11 cellular contexts compared by ENCODE assay signal in the genomic region with DNA sequence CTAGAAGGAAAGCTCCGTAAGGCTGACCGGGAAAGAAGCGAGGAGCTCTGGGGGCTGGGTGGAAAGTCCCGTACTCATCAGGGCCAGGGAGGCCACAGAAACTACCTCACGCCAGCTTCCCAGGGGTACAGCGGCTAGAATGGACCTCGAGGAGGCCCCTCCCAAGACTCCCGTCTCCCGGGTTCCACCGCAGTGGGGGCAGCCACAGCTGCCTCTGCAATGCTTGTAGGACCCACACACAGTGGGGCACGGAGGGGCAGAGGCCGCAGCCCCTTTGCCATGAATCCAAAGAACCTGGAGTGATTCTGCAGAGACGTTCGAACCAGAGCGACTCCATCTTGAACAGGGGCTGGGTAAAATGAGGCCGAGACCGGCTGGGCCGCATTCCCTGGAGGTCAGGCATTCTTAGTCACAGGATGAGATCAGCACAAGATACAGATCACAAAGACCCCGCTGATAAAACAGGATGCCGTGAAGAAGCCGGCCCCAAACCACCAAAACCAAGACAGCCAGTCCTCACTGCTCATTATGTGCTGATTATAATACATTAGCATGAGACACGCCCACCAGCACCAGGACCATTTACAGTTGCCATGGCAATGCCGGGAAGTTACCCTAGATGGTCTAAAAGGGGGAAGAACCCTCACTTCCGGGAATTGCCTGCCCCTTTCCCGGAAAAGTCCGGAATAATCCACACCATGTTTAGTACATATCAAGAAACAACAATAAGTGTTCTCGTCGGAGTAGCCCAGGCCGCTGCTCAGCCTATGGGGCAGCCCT. TPM values are rescaled to one million over a fixed set of nuclear protein-coding genes. Genes with fewer than 3 reads are reported as not detected.
A peak's percentile ranks its signal among the peaks of the same experiment; 100 is the strongest.
DNase-seq lines count a peak whose midpoint lies in the region; ATAC-seq and TF ChIP-seq lines count a peak whose summit lies in the region.
"Had no signal": no experiment of that assay in that cellular context is flagged by ENCODE, and none has a peak within 500 bp of the region (broad histone marks: within the 10 kb centered on the region; RNA-seq: fewer than 3 reads in every experiment).

No MANE protein-coding gene starts in this region.

- no peaks in the 10 kb centered on the region for H3K36me3 Mint-ChIP-seq in MCF 10A (ENCODE audit: insufficient read depth, unreplicated experiment)

- no peaks in the 10 kb centered on the region for H3K9me3 ChIP-seq in breast epithelium
- no peaks in the 10 kb centered on the region for H3K9me3 ChIP-seq in RWPE2 (ENCODE audit: severe bottlenecking)
- no peaks in the 10 kb centered on the region for H3K9me3 ChIP-seq in A673 (ENCODE audit: low read depth, low read length, poor library complexity, severe bottlenecking)
- H3K9me3 ChIP-seq: ascending aorta had no signal

- intact Hi-C loops in breast epithelium (cut with DNase I; ENCODE audit: low total_unique reads) (no loop called here), MCF 10A (cut with micrococcal nuclease) (no loop called here), A673 (cut with micrococcal nuclease; ENCODE audit: unreplicated experiment) (no loop called here)

- peak overlapping the region; percentile 76 to 93 for H3K27ac ChIP-seq in breast epithelium
- peak overlapping the region; percentile 75 for H3K27ac ChIP-seq in RWPE2 (ENCODE audit: poor library complexity, severe bottlenecking)
- peak overlapping the region; percentile 90 for H3K27ac ChIP-seq in substantia nigra (ENCODE audit: low read depth, low read length, poor library complexity, severe bottlenecking)
- no peak overlapping the region for H3K27ac ChIP-seq in A673 (ENCODE audit: low read depth, low read length, poor library complexity, severe bottlenecking)
- H3K27ac ChIP-seq: ascending aorta had no signal

- ATAC-seq in RWPE2 (ENCODE audit: low read depth) = peak; percentile 30; the same call in 2 of the 3 replicates

- no peaks in the 10 kb centered on the region for H3K27me3 Mint-ChIP-seq in MCF 10A (ENCODE audit: insufficient read depth, unreplicated experiment)

- POLR2A ChIA-PET in MCF 10A (lab: Yijun Ruan, JAX) = no interaction called here
- POLR2A ChIA-PET in A673 (lab: Charles Lee; ENCODE audit: low non-redundant PET) = no interaction called here

- BruUV-seq in MCF 10A (replicated peaks; lab: Mats Ljungman, UMichigan) (no TSS peak), A673 (replicated peaks; lab: Mats Ljungman, UMichigan) (no TSS peak)

- no peaks in the 10 kb centered on the region for H3K4me1 Mint-ChIP-seq in MCF 10A (ENCODE audit: insufficient read depth, unreplicated experiment)

- no peak for TF ChIP-seq POLR2A in breast epithelium (IDR thresholded peaks at IDR 0.05)

- DNase-seq in breast epithelium (ENCODE audit: low spot score in 2 of 2) = no peak
- DNase-seq in MCF 10A (ENCODE audit: unreplicated experiment) = no peak
- DNase-seq in RWPE2 (ENCODE audit: low spot score) = peak; percentile 74
- peak; percentile 17 for DNase-seq in epidermal melanocyte (ENCODE audit: insufficient read length, low spot score)
- DNase-seq in substantia nigra (lab: John Stamatoyannopoulos, UW) = peak in 1 of 49 donors; percentile 43
- DNase-seq in cerebellar nuclear complex (lab: John Stamatoyannopoulos, UW) = no peak
- no peak for DNase-seq in GOT3 (lab: John Stamatoyannopoulos, UW)
- DNase-seq in A673 (ENCODE audit: low spot score) = no peak
- DNase-seq: GF-D8, SW 1271 had no signal

- CTCF ChIA-PET in MCF 10A (lab: Yijun Ruan, JAX) (interaction anchor here (1.0 kb wide), 1 partner anchor 18 kb away, joined by 3 read pairs; no protein-coding TSS in a partner anchor), A673 (lab: Charles Lee) (interaction anchor here (0.5 to 0.6 kb wide), 2 partner anchors 150 to 486 kb away, joined by 3 to 6 read pairs; no protein-coding TSS in a partner anchor)

- no peak overlapping the region for H3K4me3 ChIP-seq in breast epithelium
- no peak overlapping the region for H3K4me3 ChIP-seq in RWPE2 (ENCODE audit: severe bottlenecking)
- no peak overlapping the region for H3K4me3 ChIP-seq in A673 (ENCODE audit: low read depth, low read length, poor library complexity, severe bottlenecking)
- H3K4me3 ChIP-seq: ascending aorta had no signal

- H3K27ac Mint-ChIP-seq in MCF 10A (ENCODE audit: low read depth, unreplicated experiment) = no peak overlapping the region

- H3K9me3 Mint-ChIP-seq in MCF 10A (ENCODE audit: unreplicated experiment) = no peaks in the 10 kb centered on the region

- no peaks in the 10 kb centered on the region for H3K27me3 ChIP-seq in breast epithelium
- no peaks in the 10 kb centered on the region for H3K27me3 ChIP-seq in RWPE2 (ENCODE audit: insufficient read depth, poor library complexity, severe bottlenecking)
- H3K27me3 ChIP-seq in A673 (replicated peaks; ENCODE audit: insufficient read depth, low read depth, low read length, poor library complexity) = no peaks in the 10 kb centered on the region
- H3K27me3 ChIP-seq: ascending aorta had no signal

- H3K4me3 Mint-ChIP-seq in MCF 10A (ENCODE audit: unreplicated experiment) = no peak overlapping the region

- no peak for TF ChIP-seq CTCF in breast epithelium (IDR thresholded peaks at IDR 0.05)
- no peak for TF ChIP-seq CTCF in MCF 10A (IDR thresholded peaks at IDR 0.05; ENCODE audit: unreplicated experiment)
- TF ChIP-seq CTCF in RWPE2 (IDR thresholded peaks at IDR 0.05; ENCODE audit: poor library complexity, severe bottlenecking) = no peak
- TF ChIP-seq CTCF in A673 (conservative IDR thresholded peaks at IDR 0.05; ENCODE audit: low read depth, low read length) = no peak

- peaks cover 4 to 6% of the 10 kb centered on the region in 2 donors for H3K4me1 ChIP-seq in breast epithelium
- H3K4me1 ChIP-seq in RWPE2 (ENCODE audit: insufficient read depth, poor library complexity, severe bottlenecking) = peaks cover 25% of the 10 kb centered on the region
- no peaks in the 10 kb centered on the region for H3K4me1 ChIP-seq in A673 (ENCODE audit: insufficient read depth, low read length, poor library complexity, severe bottlenecking)

- H3K36me3 ChIP-seq in breast epithelium (no peaks in the 10 kb centered on the region), RWPE2 (ENCODE audit: low read depth) (no peaks in the 10 kb centered on the region), A673 (ENCODE audit: insufficient read depth, low read length, poor library complexity, severe bottlenecking) (no peaks in the 10 kb centered on the region)
- H3K36me3 ChIP-seq: ascending aorta had no signal

RNA-seq across cellular contexts. Expression of a gene that starts 1.6 kb away (rescaled TPM):
- 10 to 100 TPM; 10.2 to 16.0 (median 12.2) TPM for total RNA-seq in breast epithelium
- total RNA-seq in MCF 10A (2022) = 0.86 and 1.4 TPM in 2 replicates
- total RNA-seq in A673 (2021) = not detected in 2 replicates

RNA-seq across cellular contexts. Expression of a gene that starts 12.8 kb away (rescaled TPM):
- 10 to 100 TPM; 13.0 to 44.8 (median 35.7) TPM for total RNA-seq in breast epithelium
- 0.37 and 0.54 TPM in 2 replicates for total RNA-seq in MCF 10A (2022)
- total RNA-seq in A673 (2021) = 0.92 and 2.7 TPM in 2 replicates

RNA-seq across cellular contexts. Expression of a gene that starts 15.6 kb away (rescaled TPM):
- total RNA-seq in breast epithelium (100 to 1,000 TPM; 127 to 149 (median 147) TPM), MCF 10A (2022) (131 and 137 TPM in 2 replicates), A673 (2021) (137 and 151 TPM in 2 replicates)

RNA-seq across cellular contexts. Expression of a gene that starts 23.5 kb away (rescaled TPM):
- total RNA-seq in breast epithelium (100 to 1,000 TPM; 170 to 325 (median 285) TPM), MCF 10A (2022) (230 and 248 TPM in 2 replicates), A673 (2021) (206 and 213 TPM in 2 replicates)

RNA-seq across cellular contexts. Expression of a gene that starts 26.8 kb away (rescaled TPM):
- total RNA-seq in breast epithelium (1 to 10 TPM; 1.9 to 8.5 (median 4.3) TPM), MCF 10A (2022) (0.27 and 2.0 TPM in 2 replicates), A673 (2021) (0.22 and 0.39 TPM in 2 replicates)
- total RNA-seq: ascending aorta had no signal

Comparison
In these comparisons a context has a peak if more than half of its experiments do, and no peak if none do; other contexts are left out.
1. DNase-seq: peak in RWPE2 (single experiment) and epidermal melanocyte (single experiment); none in breast epithelium (0 of 2), MCF 10A (single experiment), cerebellar nuclear complex (0 of 2), GOT3 (single experiment) and A673 (single experiment).